In genomic region chr17:66405836-66406679, GRCh38 we compare ENCODE assay signal across 13 cellular contexts.
DNase-seq lines count a peak whose midpoint lies in the region; ATAC-seq and TF ChIP-seq lines count a peak whose summit lies in the region.
"Had no signal": no experiment of that assay in that cellular context is flagged by ENCODE, and none has a peak within 500 bp of the region (broad histone marks: within the 10 kb centered on the region; RNA-seq: fewer than 3 reads in every experiment).

No MANE protein-coding gene starts in this region.

- no peaks in the 10 kb centered on the region for H3K9me3 Mint-ChIP-seq in activated CD8-positive, alpha-beta memory T cell treated with anti-CD3 and anti-CD28 coated beads, Interleukin-2, amount 10 ng/mL, durations not matched to agents 7 days and 5 days (ENCODE audit: low read depth)
- no peaks in the 10 kb centered on the region for H3K9me3 Mint-ChIP-seq in activated naive CD8-positive, alpha-beta T cell (ENCODE audit: low read depth)
- H3K9me3 Mint-ChIP-seq in nephron, result no peaks in the 10 kb centered on the region

- no peak for TF ChIP-seq CTCF in nephron (IDR thresholded peaks at IDR 0.05; ENCODE audit: unreplicated experiment in 3 of 3)
- no peak for TF ChIP-seq CTCF in tibial nerve (IDR thresholded peaks at IDR 0.05)
- TF ChIP-seq CTCF in esophagus squamous epithelium (IDR thresholded peaks at IDR 0.05), result no peak

- no peak for TF ChIP-seq POLR2A in tibial nerve (IDR thresholded peaks at IDR 0.05)
- TF ChIP-seq POLR2A in esophagus squamous epithelium (IDR thresholded peaks at IDR 0.05), result no peak

- peak overlapping the region; percentile 70 for H3K4me3 Mint-ChIP-seq in activated CD8-positive, alpha-beta memory T cell treated with anti-CD3 and anti-CD28 coated beads, Interleukin-2, amount 10 ng/mL, durations not matched to agents 7 days and 5 days
- H3K4me3 Mint-ChIP-seq in activated naive CD8-positive, alpha-beta T cell, result peak overlapping the region; percentile 83
- no peak overlapping the region for H3K4me3 Mint-ChIP-seq in nephron
- H3K4me3 Mint-ChIP-seq: WTC11 had no signal

- CTCF ChIA-PET in activated CD8-positive, alpha-beta memory T cell treated with anti-CD3 and anti-CD28 coated beads, Interleukin-2, amount 10 ng/mL, durations not matched to agents 7 days and 5 days (lab: Charles Lee), result interaction anchor here (1.1 kb wide), 1 partner anchor 9 kb away, joined by 3 read pairs; no protein-coding TSS in a partner anchor

- peaks cover 73% of the 10 kb centered on the region for H3K4me1 Mint-ChIP-seq in activated CD8-positive, alpha-beta memory T cell treated with anti-CD3 and anti-CD28 coated beads, Interleukin-2, amount 10 ng/mL, durations not matched to agents 7 days and 5 days
- H3K4me1 Mint-ChIP-seq in activated naive CD8-positive, alpha-beta T cell (ENCODE audit: low read depth), result peaks cover 87% of the 10 kb centered on the region
- H3K4me1 Mint-ChIP-seq in nephron, result peaks cover 24% of the 10 kb centered on the region

- H3K27me3 Mint-ChIP-seq in activated CD8-positive, alpha-beta memory T cell treated with anti-CD3 and anti-CD28 coated beads, Interleukin-2, amount 10 ng/mL, durations not matched to agents 7 days and 5 days, result no peaks in the 10 kb centered on the region
- no peaks in the 10 kb centered on the region for H3K27me3 Mint-ChIP-seq in activated naive CD8-positive, alpha-beta T cell
- no peaks in the 10 kb centered on the region for H3K27me3 Mint-ChIP-seq in nephron (ENCODE audit: low read depth)

- WGBS in tibial nerve, 2 donors, result 41 to 42% methylated on average over 6 of the region's 6 CpGs
- 29 to 31% methylated on average over 4 to 6 of the region's 6 CpGs for WGBS in esophagus squamous epithelium, 2 donors

- no peak for DNase-seq in activated CD8-positive, alpha-beta memory T cell treated with anti-CD3 and anti-CD28 coated beads, Interleukin-2, amount 10 ng/mL, durations not matched to agents 7 days and 5 days
- no peak for DNase-seq in activated CD8-positive, alpha-beta memory T cell treated with anti-CD3 and anti-CD28 coated beads, Interleukin-2, amount 50 U/mL, for 4 hours
- DNase-seq in NCI-H2081 (lab: John Stamatoyannopoulos, UW), result peak; percentile 75 to 93
- no peak for DNase-seq in NCI-H1048 (lab: John Stamatoyannopoulos, UW)
- DNase-seq in tibial nerve (ENCODE audit: low spot score in 2 of 2), result no peak
- no peak for DNase-seq in esophagus squamous epithelium (lab: John Stamatoyannopoulos, UW)
- DNase-seq: NCI-H187, Peyer's patch, testis had no signal

- H3K27me3 ChIP-seq in tibial nerve (no peaks in the 10 kb centered on the region), esophagus squamous epithelium (peaks cover 0 to 4% (median 0%) of the 10 kb centered on the region in 4 donors)
- H3K27me3 ChIP-seq: Peyer's patch, testis had no signal

- TF ChIP-seq EP300 in tibial nerve (IDR thresholded peaks at IDR 0.05), result no peak

- no peak overlapping the region for H3K27ac ChIP-seq in tibial nerve
- H3K27ac ChIP-seq in esophagus squamous epithelium, result no peak overlapping the region
- H3K27ac ChIP-seq: Peyer's patch, testis had no signal

- peaks cover 9% of the 10 kb centered on the region for H3K36me3 Mint-ChIP-seq in activated CD8-positive, alpha-beta memory T cell treated with anti-CD3 and anti-CD28 coated beads, Interleukin-2, amount 10 ng/mL, durations not matched to agents 7 days and 5 days
- peaks cover 10% of the 10 kb centered on the region for H3K36me3 Mint-ChIP-seq in activated naive CD8-positive, alpha-beta T cell
- no peaks in the 10 kb centered on the region for H3K36me3 Mint-ChIP-seq in nephron (ENCODE audit: low read depth)
- H3K36me3 Mint-ChIP-seq: WTC11 had no signal

- no peak for ATAC-seq in activated CD8-positive, alpha-beta memory T cell treated with anti-CD3 and anti-CD28 coated beads, Interleukin-2, amount 10 ng/mL, durations not matched to agents 7 days and 5 days

- H3K36me3 ChIP-seq in tibial nerve (no peaks in the 10 kb centered on the region), esophagus squamous epithelium (no peaks in the 10 kb centered on the region)
- H3K36me3 ChIP-seq: Peyer's patch had no signal

- H3K9me3 ChIP-seq in tibial nerve, result no peaks in the 10 kb centered on the region
- H3K9me3 ChIP-seq in esophagus squamous epithelium, result no peaks in the 10 kb centered on the region
- H3K9me3 ChIP-seq: Peyer's patch, testis had no signal

- H3K4me3 ChIP-seq in tibial nerve (no peak overlapping the region), esophagus squamous epithelium (no peak overlapping the region)
- H3K4me3 ChIP-seq: lung, Peyer's patch, testis had no signal

- peak overlapping the region; percentile 90 for H3K27ac Mint-ChIP-seq in activated CD8-positive, alpha-beta memory T cell treated with anti-CD3 and anti-CD28 coated beads, Interleukin-2, amount 10 ng/mL, durations not matched to agents 7 days and 5 days
- H3K27ac Mint-ChIP-seq in activated naive CD8-positive, alpha-beta T cell, result peak overlapping the region; percentile 85
- peak overlapping the region in 2 of 3 experiments; percentile 9 to 21 for H3K27ac Mint-ChIP-seq in nephron

- intact Hi-C loops in esophagus squamous epithelium (cut with DNase I), result no loop called here

- peaks cover 0 to 29% (median 10%) of the 10 kb centered on the region in 4 donors for H3K4me1 ChIP-seq in tibial nerve
- peaks cover 0 to 35% (median 4%) of the 10 kb centered on the region in 3 donors for H3K4me1 ChIP-seq in esophagus squamous epithelium
- H3K4me1 ChIP-seq: Peyer's patch, testis had no signal

Comparison
In these comparisons a context has a peak if more than half of its experiments do, and no peak if none do; other contexts are left out.
1. DNase-seq: peak in NCI-H2081 (2 of 2); none in activated CD8-positive, alpha-beta memory T cell treated with anti-CD3 and anti-CD28 coated beads, Interleukin-2, amount 10 ng/mL, durations not matched to agents 7 days and 5 days (single experiment), activated CD8-positive, alpha-beta memory T cell treated with anti-CD3 and anti-CD28 coated beads, Interleukin-2, amount 50 U/mL, for 4 hours (single experiment), NCI-H1048 (single experiment), tibial nerve (0 of 2) and esophagus squamous epithelium (single experiment).
2. H3K27ac Mint-ChIP-seq: peak in every context shown above with its lines; median percentile 90 in activated CD8-positive, alpha-beta memory T cell treated with anti-CD3 and anti-CD28 coated beads, Interleukin-2, amount 10 ng/mL, durations not matched to agents 7 days and 5 days; 85 in activated naive CD8-positive, alpha-beta T cell; 15 in nephron.
3. H3K4me3 Mint-ChIP-seq: peak in activated CD8-positive, alpha-beta memory T cell treated with anti-CD3 and anti-CD28 coated beads, Interleukin-2, amount 10 ng/mL, durations not matched to agents 7 days and 5 days (single experiment) and activated naive CD8-positive, alpha-beta T cell (single experiment); none in nephron (0 of 3).